11 cellular contexts compared by ENCODE assay signal in the genomic region with DNA sequence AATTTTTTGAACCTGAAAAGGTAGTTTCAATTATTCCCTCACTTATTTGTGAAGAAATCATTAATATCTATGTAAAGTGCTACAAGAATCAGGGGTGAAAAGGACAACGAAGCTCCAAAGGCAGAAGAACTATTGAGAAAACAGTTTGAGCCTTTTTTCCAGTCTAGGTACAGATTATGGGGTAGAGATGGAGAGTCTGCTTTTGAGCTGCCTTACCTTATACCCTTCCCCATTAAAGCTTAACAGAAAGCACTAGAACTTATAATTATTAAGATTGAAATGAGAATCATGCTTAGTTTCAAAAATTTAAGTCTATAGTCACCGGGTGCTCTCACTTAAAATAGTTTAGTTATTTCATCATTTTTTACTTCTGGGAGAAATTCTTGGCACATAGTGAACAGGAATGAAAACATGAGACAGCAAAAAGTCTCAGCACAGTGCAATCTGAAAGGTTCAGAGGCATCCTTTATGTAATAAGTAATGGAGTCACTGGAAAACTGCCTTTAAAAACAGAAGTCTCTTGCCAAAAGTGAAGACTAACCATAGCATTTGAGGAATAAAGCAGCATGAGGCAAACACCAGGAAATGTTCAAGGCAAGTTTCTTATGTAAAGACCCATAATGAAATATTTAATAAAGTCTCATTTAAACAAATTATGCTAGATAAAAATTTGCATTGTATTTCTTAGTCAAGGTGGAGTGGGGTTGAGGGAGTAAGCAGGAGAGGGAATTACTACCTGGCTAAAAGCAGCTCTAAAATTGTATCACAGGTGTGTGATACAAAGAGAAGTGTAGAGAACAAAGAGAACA.
A peak's percentile ranks its signal among the peaks of the same experiment; 100 is the strongest.
DNase-seq lines count a peak whose midpoint lies in the region; ATAC-seq and TF ChIP-seq lines count a peak whose summit lies in the region.
"Had no signal": no experiment of that assay in that cellular context is flagged by ENCODE, and none has a peak within 500 bp of the region (broad histone marks: within the 10 kb centered on the region; RNA-seq: fewer than 3 reads in every experiment).

No MANE protein-coding gene starts in this region.

- peaks cover 0 to 20% (median 12%) of the 10 kb centered on the region in 5 donors for H3K4me1 ChIP-seq in subcutaneous abdominal adipose tissue (ENCODE audit: control insufficient read depth in 5 of 5, insufficient read depth in 5 of 5, low read length in 5 of 5)

- DNase-seq in HCEC 1CT (peak; percentile 62), amniotic epithelial cell (ENCODE audit: low read depth) (peak; percentile 74), foreskin fibroblast (peak; percentile 78 to 92)
- no peak for DNase-seq in stimulated activated CD4-positive, alpha-beta T cell treated with anti-CD3 and anti-CD28 coated beads, Interleukin-4, amount 100 ng/mL, for 4 hours
- DNase-seq: activated CD4-positive, alpha-beta T cell treated with anti-CD3 and anti-CD28 coated beads for 4 hours; activated gamma-delta T cell treated with Interleukin-2 at 50 U/mL for 16 hours; NCI-H510A treated with DMSO at 0.1 percent for 48 hours; nucleus accumbens had no signal

- H3K27me3 ChIP-seq in subcutaneous abdominal adipose tissue (ENCODE audit: control insufficient read depth in 5 of 5, insufficient read depth in 4 of 5, low read length in 5 of 5), result no peaks in the 10 kb centered on the region

- ATAC-seq in GM18873 (IDR thresholded peaks at IDR 0.05; ENCODE audit: low FRiP score, unreplicated experiment) (no peak), HG02870 (IDR thresholded peaks at IDR 0.05; ENCODE audit: unreplicated experiment) (no peak)

- TF ChIP-seq CTCF in foreskin fibroblast (IDR thresholded peaks at IDR 0.05; ENCODE audit: low read depth, low read length), result no peak

- no peaks in the 10 kb centered on the region for H3K9me3 ChIP-seq in subcutaneous abdominal adipose tissue (ENCODE audit: control insufficient read depth in 5 of 5, low read length in 5 of 5)

- no peak overlapping the region for H3K9ac ChIP-seq in subcutaneous abdominal adipose tissue (ENCODE audit: low read length in 5 of 5)

- H3K4me3 ChIP-seq in foreskin fibroblast (ENCODE audit: low read depth in 1 of 2, low read length in 2 of 2) (no peak overlapping the region), subcutaneous abdominal adipose tissue (ENCODE audit: low read depth in 1 of 5, low read length in 5 of 5) (no peak overlapping the region)

- no peaks in the 10 kb centered on the region for H3K36me3 ChIP-seq in subcutaneous abdominal adipose tissue (ENCODE audit: control insufficient read depth in 5 of 5, insufficient read depth in 5 of 5, low read length in 5 of 5)

- H3K27ac ChIP-seq in subcutaneous abdominal adipose tissue (ENCODE audit: low read depth, low read length), result peak overlapping the region; percentile 72

Comparison
In these comparisons a context has a peak if more than half of its experiments do, and no peak if none do; other contexts are left out.
1. DNase-seq: peak in HCEC 1CT (single experiment), amniotic epithelial cell (single experiment) and foreskin fibroblast (2 of 2); none in stimulated activated CD4-positive, alpha-beta T cell treated with anti-CD3 and anti-CD28 coated beads, Interleukin-4, amount 100 ng/mL, for 4 hours (0 of 2).